ENCODE assay signal across 10 cellular contexts in the genomic region with DNA sequence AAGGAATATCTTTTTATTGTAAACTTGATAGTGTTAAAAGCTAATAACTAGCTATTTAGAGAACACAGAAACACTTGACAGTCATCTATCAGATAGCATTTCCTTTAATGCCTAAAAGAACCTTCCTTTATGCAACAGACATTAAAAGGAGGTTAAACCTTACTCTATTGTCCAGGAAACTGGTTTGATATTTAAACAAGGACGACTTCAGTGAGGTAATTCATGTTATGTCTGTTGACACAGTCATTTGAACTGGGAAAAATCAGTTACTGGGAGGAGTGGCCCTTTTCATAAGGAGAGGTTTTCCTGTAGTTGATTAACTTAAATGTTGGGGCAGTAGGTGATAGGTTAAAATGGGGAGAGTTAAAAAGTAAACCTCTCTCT. TPM values are rescaled to one million over a fixed set of nuclear protein-coding genes. Genes with fewer than 3 reads are reported as not detected.
A peak's percentile ranks its signal among the peaks of the same experiment; 100 is the strongest.
DNase-seq lines count a peak whose midpoint lies in the region; TF ChIP-seq lines count a peak whose summit lies in the region.
"Had no signal": no experiment of that assay in that cellular context is flagged by ENCODE, and none has a peak within 500 bp of the region (broad histone marks: within the 10 kb centered on the region; RNA-seq: fewer than 3 reads in every experiment).

No MANE protein-coding gene starts in this region.

- H3K27me3 Mint-ChIP-seq in endothelial cell (ENCODE audit: unreplicated experiment) (peaks cover 16% of the 10 kb centered on the region), nephron (ENCODE audit: low read depth) (no peaks in the 10 kb centered on the region)
- H3K27me3 Mint-ChIP-seq: central memory CD8-positive, alpha-beta T cell had no signal

- H3K4me3 Mint-ChIP-seq in endothelial cell (ENCODE audit: unreplicated experiment) (peak overlapping the region; percentile 83), nephron (peak overlapping the region; percentile 96 to 99 (median 99))
- H3K4me3 Mint-ChIP-seq: central memory CD8-positive, alpha-beta T cell had no signal

- H3K9me3 Mint-ChIP-seq in endothelial cell (ENCODE audit: unreplicated experiment) (no peaks in the 10 kb centered on the region), nephron (peaks cover 15% of the 10 kb centered on the region)

- intact Hi-C loops in posterior cingulate gyrus (cut with DNase I): no loop called here

- peaks cover 54% of the 10 kb centered on the region for H3K36me3 Mint-ChIP-seq in endothelial cell (ENCODE audit: low read depth, unreplicated experiment)
- peaks cover 60% of the 10 kb centered on the region for H3K36me3 Mint-ChIP-seq in nephron (ENCODE audit: low read depth)

- DNase-seq in DMS153 (lab: John Stamatoyannopoulos, UW) (peak; percentile 87), NCI-H2029 treated with DMSO at 0.1 percent for 48 hours (lab: John Stamatoyannopoulos, UW) (peak; percentile 82), endothelial cell (ENCODE audit: low spot score) (no peak), NCI-H2107 (lab: John Stamatoyannopoulos, UW) (no peak), posterior cingulate gyrus (no peak), cortex of kidney (lab: John Stamatoyannopoulos, UW) (no peak)
- DNase-seq in stimulated activated CD4-positive, alpha-beta T cell treated with anti-CD3 and anti-CD28 coated beads, Interleukin-15, amount 100 ng/mL, for 24 hours: no peak
- DNase-seq: stimulated activated naive CD4-positive, alpha-beta T cell had no signal

- no peak for TF ChIP-seq CTCF in endothelial cell (IDR thresholded peaks at IDR 0.05; ENCODE audit: unreplicated experiment)
- no peak for TF ChIP-seq CTCF in nephron (IDR thresholded peaks at IDR 0.05; ENCODE audit: unreplicated experiment in 3 of 3)

- peak overlapping the region; percentile 73 for H3K27ac Mint-ChIP-seq in endothelial cell (ENCODE audit: unreplicated experiment)
- peak overlapping the region; percentile 99 for H3K27ac Mint-ChIP-seq in nephron

- H3K4me1 Mint-ChIP-seq in endothelial cell (ENCODE audit: unreplicated experiment) (peaks cover 58% of the 10 kb centered on the region), nephron (peaks cover 60% of the 10 kb centered on the region)

RNA-seq across cellular contexts. Expression of a gene that starts 6.7 kb away (rescaled TPM):
- 72.5 TPM for total RNA-seq in endothelial cell (ENCODE audit: unreplicated experiment)

Comparison
In these comparisons a context has a peak if more than half of its experiments do, and no peak if none do; other contexts are left out.
1. DNase-seq: peak in DMS153 (single experiment) and NCI-H2029 treated with DMSO at 0.1 percent for 48 hours (single experiment); none in endothelial cell (single experiment), stimulated activated CD4-positive, alpha-beta T cell treated with anti-CD3 and anti-CD28 coated beads, Interleukin-15, amount 100 ng/mL, for 24 hours (single experiment), NCI-H2107 (single experiment), posterior cingulate gyrus (0 of 10) and cortex of kidney (single experiment).